Comparison of ENCODE assay signal across 14 cellular contexts in the genomic region with DNA sequence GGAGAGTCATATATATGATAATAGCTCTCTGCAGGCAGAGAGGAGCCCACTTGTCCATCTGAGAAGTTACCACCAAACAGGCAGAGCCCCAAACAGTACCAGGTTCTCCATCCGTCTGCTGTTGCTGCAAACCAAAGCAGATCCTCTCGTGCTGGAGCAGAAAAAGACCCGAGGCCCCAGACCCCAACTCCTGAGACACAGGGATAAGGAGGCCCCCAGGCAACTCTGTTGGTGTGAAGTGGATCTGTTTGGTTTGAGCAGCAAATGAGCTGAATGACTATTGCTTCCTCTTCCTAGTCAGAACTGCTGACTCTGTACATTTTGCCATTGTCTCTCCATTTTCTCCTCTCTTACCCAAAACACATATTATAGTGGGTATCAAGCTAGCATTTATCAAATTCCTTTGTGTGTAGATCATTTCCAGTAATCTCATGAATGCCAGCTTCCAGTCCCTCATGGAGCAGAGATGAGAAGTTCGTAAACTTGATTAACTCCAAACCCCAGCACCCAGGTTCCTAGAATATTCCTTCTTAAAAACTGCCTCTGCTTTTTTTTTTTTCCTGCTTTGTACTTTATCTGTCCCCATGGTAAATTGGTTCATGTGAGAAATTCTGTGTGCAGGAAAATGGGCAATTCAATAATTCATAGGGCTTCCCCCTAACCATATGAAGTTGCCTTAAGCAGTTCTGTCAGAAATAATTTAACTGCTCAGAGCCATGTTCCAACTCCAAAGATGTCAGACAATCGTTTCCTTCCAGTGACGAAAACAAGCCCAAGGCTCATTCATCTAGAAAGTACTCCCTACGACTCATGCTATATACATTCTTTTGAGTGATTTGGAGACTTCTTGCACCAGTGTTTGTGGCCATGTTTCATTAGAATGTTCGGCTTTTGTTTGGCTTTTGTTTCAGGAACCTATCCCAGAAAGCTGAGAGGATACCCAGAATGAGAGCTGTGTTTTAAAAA.
A peak's percentile ranks its signal among the peaks of the same experiment; 100 is the strongest.
DNase-seq lines count a peak whose midpoint lies in the region; ATAC-seq, FAIRE-seq and TF ChIP-seq lines count a peak whose summit lies in the region.
"Had no signal": no experiment of that assay in that cellular context is flagged by ENCODE, and none has a peak within 500 bp of the region (broad histone marks: within the 10 kb centered on the region; RNA-seq: fewer than 3 reads in every experiment).

No MANE protein-coding gene starts in this region.

- no CpG with 5 or more reads among the region's 8 CpGs for WGBS in IMR-90 (ENCODE audit: extremely low coverage in 2 of 2, insufficient read length in 1 of 2), 2 experiments
- whole genome bisulfite sequencing in K562 (ENCODE audit: insufficient coverage, low coverage, missing lambda C conversion rate): 4% methylated on average over 8 of the region's 8 CpGs

- peak overlapping the region; percentile 85 for H3K4me3 Mint-ChIP-seq in memory B cell
- no peak overlapping the region for H3K4me3 Mint-ChIP-seq in activated T-helper 1 cell treated with anti-CD3 and anti-CD28 coated beads, Interleukin-12 subunit alpha, Interleukin-12 subunit beta, Interleukin-2, Interleukin-4 antibody, amounts not matched to agents 30 ng/mL and 10 ng/mL and 1 ng/mL, durations not matched to agents 14 hours and 24 hours and 36 hours

- no peak for TF ChIP-seq EP300 in K562 (IDR thresholded peaks at IDR 0.05; ENCODE audit: low read length)

- peak overlapping the region; percentile 37; the same call in 1 of the 2 replicates for H3K23ac ChIP-seq in IMR-90 (ENCODE audit: low read depth, low read length)

- TF ChIP-seq CTCF in IMR-90 (conservative IDR thresholded peaks at IDR 0.05; ENCODE audit: low read depth, low read length) (no peak), K562 (IDR thresholded peaks at IDR 0.05 in 2 of 3, conservative IDR thresholded peaks at IDR 0.05 in 1 of 3; ENCODE audit: insufficient read depth in 2 of 3, low read depth in 1 of 3, low read length in 3 of 3) (no peak)

- no peaks in the 10 kb centered on the region for H3K79me2 ChIP-seq in ACC112 (ENCODE audit: control insufficient read depth, insufficient read depth, low read length, unreplicated experiment)
- H3K79me2 ChIP-seq in K562 (ENCODE audit: control insufficient read depth, insufficient read depth, low read length): no peaks in the 10 kb centered on the region

- H3K4me1 ChIP-seq in ACC112 (ENCODE audit: control insufficient read depth, insufficient read depth, low read length, unreplicated experiment): peaks cover 17% of the 10 kb centered on the region
- H3K4me1 ChIP-seq in IMR-90 (ENCODE audit: control insufficient read depth, insufficient read depth, low read length): peaks cover 2% of the 10 kb centered on the region; the same call in 1 of the 2 replicates
- no peaks in the 10 kb centered on the region for H3K4me1 ChIP-seq in K562 (replicated peaks in 1 of 2; ENCODE audit: control insufficient read depth in 2 of 2, insufficient read depth in 2 of 2, low read length in 2 of 2)
- H3K4me1 ChIP-seq: testis had no signal

- CTCF ChIA-PET in IMR-90 (lab: Yijun Ruan, JAX): interaction anchor here (0.6 kb wide), 1 partner anchor 211 kb away, joined by 8 read pairs; no protein-coding TSS in a partner anchor
- CTCF ChIA-PET in K562 (lab: Yijun Ruan, JAX; ENCODE audit: low intra/inter-chr PET ratio): no interaction called here

- H2AK9ac ChIP-seq in IMR-90 (replicated peaks; ENCODE audit: low read depth, low read length, poor library complexity): no peak overlapping the region

- no peaks in the 10 kb centered on the region for H3K36me3 Mint-ChIP-seq in memory B cell
- H3K36me3 Mint-ChIP-seq in activated T-helper 1 cell treated with anti-CD3 and anti-CD28 coated beads, Interleukin-12 subunit alpha, Interleukin-12 subunit beta, Interleukin-2, Interleukin-4 antibody, amounts not matched to agents 30 ng/mL and 10 ng/mL and 1 ng/mL, durations not matched to agents 14 hours and 24 hours and 36 hours (ENCODE audit: low read depth): no peaks in the 10 kb centered on the region

- H3K4ac ChIP-seq in IMR-90 (ENCODE audit: low read depth, low read length): peak overlapping the region; percentile 25

- intact Hi-C loops in IMR-90 (cut with micrococcal nuclease): no loop called here
- intact Hi-C loops in K562 (cut with micrococcal nuclease): no loop called here
- intact Hi-C loops in activated T-helper 1 cell treated with anti-CD3 and anti-CD28 coated beads, Interleukin-12 subunit alpha, Interleukin-12 subunit beta, Interleukin-2, Interleukin-4 antibody, amounts not matched to agents 30 ng/mL and 10 ng/mL and 1 ng/mL, durations not matched to agents 14 hours and 24 hours and 36 hours (cut with micrococcal nuclease): no loop called here

- in situ Hi-C loops in IMR-90 (cut with MboI; ENCODE audit: low sequenced_read_pairs) (no loop called here), K562 (cut with MboI) (no loop called here)

- BruUV-seq in IMR-90 (replicated peaks; lab: Mats Ljungman, UMichigan) (no TSS peak), K562 (replicated peaks; lab: Mats Ljungman, UMichigan) (no TSS peak)

- peak overlapping the region; percentile 51 for H4K91ac ChIP-seq in IMR-90 (ENCODE audit: insufficient read depth, low read depth, low read length)

- H3K27me3 Mint-ChIP-seq in memory B cell: no peaks in the 10 kb centered on the region
- no peaks in the 10 kb centered on the region for H3K27me3 Mint-ChIP-seq in activated T-helper 1 cell treated with anti-CD3 and anti-CD28 coated beads, Interleukin-12 subunit alpha, Interleukin-12 subunit beta, Interleukin-2, Interleukin-4 antibody, amounts not matched to agents 30 ng/mL and 10 ng/mL and 1 ng/mL, durations not matched to agents 14 hours and 24 hours and 36 hours (ENCODE audit: insufficient read depth)

- no peak overlapping the region for H3K56ac ChIP-seq in IMR-90 (ENCODE audit: extremely low read depth, insufficient read depth, low read length)

- no peaks in the 10 kb centered on the region for H3K9me3 Mint-ChIP-seq in memory B cell
- no peaks in the 10 kb centered on the region for H3K9me3 Mint-ChIP-seq in activated T-helper 1 cell treated with anti-CD3 and anti-CD28 coated beads, Interleukin-12 subunit alpha, Interleukin-12 subunit beta, Interleukin-2, Interleukin-4 antibody, amounts not matched to agents 30 ng/mL and 10 ng/mL and 1 ng/mL, durations not matched to agents 14 hours and 24 hours and 36 hours

- H3K27me3 ChIP-seq in ACC112 (ENCODE audit: insufficient read depth, low read length): no peaks in the 10 kb centered on the region
- no peaks in the 10 kb centered on the region for H3K27me3 ChIP-seq in IMR-90 (ENCODE audit: control insufficient read depth, insufficient read depth, low read length)
- peaks cover 3 to 4% of the 10 kb centered on the region in 2 experiments; a peak in 3 of 5 replicates for H3K27me3 ChIP-seq in K562 (ENCODE audit: control insufficient read depth in 2 of 2, insufficient read depth in 2 of 2, low read length in 2 of 2)
- H3K27me3 ChIP-seq: testis had no signal

- FAIRE-seq in K562 (lab: Jason Lieb, UNC): no peak

- H2BK120ac ChIP-seq in IMR-90 (ENCODE audit: low read depth, low read length): peak overlapping the region; percentile 82

- TF ChIP-seq POLR2A in IMR-90 (IDR thresholded peaks at IDR 0.05; ENCODE audit: low read depth, low read length) (no peak), K562 (conservative IDR thresholded peaks at IDR 0.05) (no peak)

- peaks cover 42% of the 10 kb centered on the region for H3K4me1 Mint-ChIP-seq in memory B cell
- H3K4me1 Mint-ChIP-seq in activated T-helper 1 cell treated with anti-CD3 and anti-CD28 coated beads, Interleukin-12 subunit alpha, Interleukin-12 subunit beta, Interleukin-2, Interleukin-4 antibody, amounts not matched to agents 30 ng/mL and 10 ng/mL and 1 ng/mL, durations not matched to agents 14 hours and 24 hours and 36 hours (ENCODE audit: low read depth): peaks cover 15% of the 10 kb centered on the region

- H3K9ac ChIP-seq in IMR-90 (ENCODE audit: low read depth, low read length) (no peak overlapping the region), K562 (ENCODE audit: insufficient read depth in 1 of 2, low read depth in 2 of 2, low read length in 2 of 2) (no peak overlapping the region)

- H3K27ac ChIP-seq in ACC112 (ENCODE audit: low read depth, low read length) (peak overlapping the region; percentile 94), IMR-90 (ENCODE audit: insufficient read depth, low read length) (peak overlapping the region; percentile 29; the same call in 1 of the 2 replicates), K562 (ENCODE audit: extremely low read depth, low read depth, low read length) (no peak overlapping the region)
- H3K27ac ChIP-seq: C4-2B, coronary artery, testis had no signal

- H2AK5ac ChIP-seq in IMR-90 (ENCODE audit: low read depth, low read length): 0 out of 2 replicates have a peak overlapping the region, but pooled peaks have one; percentile 54

- peak overlapping the region; percentile 40 for H2BK20ac ChIP-seq in IMR-90 (ENCODE audit: low read depth, low read length)

- H3K79me1 ChIP-seq in IMR-90 (ENCODE audit: low read depth in 1 of 2, low read length in 2 of 2): no peaks in the 10 kb centered on the region

- H4K5ac ChIP-seq in IMR-90 (ENCODE audit: low read depth, low read length): peak overlapping the region; percentile 24

- peak overlapping the region; percentile 8; the same call in 1 of the 2 replicates for H3K14ac ChIP-seq in IMR-90 (replicated peaks; ENCODE audit: low read depth, low read length)

- DNase-seq in IMR-90: peak; percentile 31
- DNase-seq in K562 (ENCODE audit: extremely low read depth in 1 of 4, low spot score in 3 of 4): no peak
- DNase-seq in memory B cell (ENCODE audit: low spot score in 2 of 2): no peak
- DNase-seq in activated T-helper 1 cell treated with anti-CD3 and anti-CD28 coated beads, Interleukin-12 subunit alpha, Interleukin-12 subunit beta, Interleukin-2, Interleukin-4 antibody, amounts not matched to agents 30 ng/mL and 10 ng/mL and 1 ng/mL, durations not matched to agents 14 hours and 24 hours and 36 hours (ENCODE audit: low spot score): no peak
- no peak for DNase-seq in NCI-H1417 treated with DMSO at 0.1 percent for 48 hours (lab: John Stamatoyannopoulos, UW)
- DNase-seq in NCI-H82 (lab: John Stamatoyannopoulos, UW): no peak
- DNase-seq: activated CD4-positive, alpha-beta T cell treated with anti-CD3 and anti-CD28 coated beads, Interleukin-2, amount 50 U/mL, for 1 hour; activated effector memory CD4-positive, alpha-beta T cell treated with anti-CD3 and anti-CD28 coated beads, Interleukin-2, amount 50 U/mL, for 16 hours; NCI-H446 treated with DMSO at 0.1 percent for 48 hours; testis had no signal

- TF ChIP-seq RAD21 in IMR-90 (IDR thresholded peaks at IDR 0.05; ENCODE audit: low read length) (no peak), K562 (CRISPR knock-in tag; conservative IDR thresholded peaks at IDR 0.05 in 1 of 2, IDR thresholded peaks at IDR 0.05 in 1 of 2) (no peak)

- POLR2A ChIA-PET in IMR-90 (lab: Charles Lee; ENCODE audit: unreplicated experiment) (no interaction called here), K562 (lab: Yijun Ruan, JAX) (no interaction called here)

- H3K4me2 ChIP-seq in IMR-90 (ENCODE audit: low read depth, low read length) (peak overlapping the region; percentile 33; the same call in 1 of the 2 replicates), K562 (ENCODE audit: insufficient read depth, low read length) (no peak overlapping the region)

- dilution Hi-C loops in IMR-90 (cut with HindIII; ENCODE audit: low sequenced_read_pairs, unreplicated experiment): no loop called here

- H2AFZ ChIP-seq in ACC112 (ENCODE audit: low read length, unreplicated experiment) (peak overlapping the region; percentile 97), IMR-90 (replicated peaks; ENCODE audit: low read length, poor library complexity) (peak overlapping the region; percentile 19), K562 (ENCODE audit: low read depth, low read length) (no peak overlapping the region)

- peak overlapping the region; percentile 96 for H3K27ac Mint-ChIP-seq in memory B cell
- no peak overlapping the region for H3K27ac Mint-ChIP-seq in activated T-helper 1 cell treated with anti-CD3 and anti-CD28 coated beads, Interleukin-12 subunit alpha, Interleukin-12 subunit beta, Interleukin-2, Interleukin-4 antibody, amounts not matched to agents 30 ng/mL and 10 ng/mL and 1 ng/mL, durations not matched to agents 14 hours and 24 hours and 36 hours

- H2BK15ac ChIP-seq in IMR-90 (ENCODE audit: low read depth, low read length): no peak overlapping the region; the same call in 2 of the 3 replicates

- H4K8ac ChIP-seq in IMR-90 (ENCODE audit: low read depth in 2 of 2, low read length in 2 of 2): peak overlapping the region; percentile 1 to 68

- H2BK5ac ChIP-seq in IMR-90 (ENCODE audit: low read depth, low read length, poor library complexity, severe bottlenecking): peak overlapping the region; percentile 31

- no peaks in the 10 kb centered on the region for H3K9me1 ChIP-seq in IMR-90 (ENCODE audit: insufficient read depth, low read length)
- H3K9me1 ChIP-seq in K562 (ENCODE audit: control insufficient read depth, insufficient read depth, low read length): no peaks in the 10 kb centered on the region

- H3K4me3 ChIP-seq in ACC112 (ENCODE audit: low read depth, low read length) (peak overlapping the region; percentile 43; the same call in 1 of the 2 replicates), IMR-90 (ENCODE audit: insufficient read depth, low read depth, low read length) (no peak overlapping the region), K562 (no peak overlapping the region)
- H3K4me3 ChIP-seq: coronary artery, testis had no signal

- no peaks in the 10 kb centered on the region for H4K20me1 ChIP-seq in IMR-90 (ENCODE audit: insufficient read depth, low read length)
- H4K20me1 ChIP-seq in K562 (replicated peaks; ENCODE audit: control insufficient read depth, insufficient read depth, low read length): no peaks in the 10 kb centered on the region

- ATAC-seq in IMR-90 (ENCODE audit: low read depth) (peak; percentile 21), K562 (no peak), memory B cell (ENCODE audit: low read depth) (no peak), GM18909 (IDR thresholded peaks at IDR 0.05; ENCODE audit: poor library complexity, unreplicated experiment) (no peak)

- peak overlapping the region; percentile 61 for H3K18ac ChIP-seq in IMR-90 (ENCODE audit: low read depth, low read length)

- H3K9me3 ChIP-seq in IMR-90 (ENCODE audit: control insufficient read depth, insufficient read depth, low read length) (no peaks in the 10 kb centered on the region), K562 (replicated peaks; ENCODE audit: control insufficient read depth, insufficient read depth, low read depth, low read length) (no peaks in the 10 kb centered on the region)
- H3K9me3 ChIP-seq: testis had no signal

- no peaks in the 10 kb centered on the region for H3K36me3 ChIP-seq in ACC112 (ENCODE audit: insufficient read depth, low read length)
- no peaks in the 10 kb centered on the region for H3K36me3 ChIP-seq in IMR-90 (ENCODE audit: control insufficient read depth, insufficient read depth, low read length)
- no peaks in the 10 kb centered on the region for H3K36me3 ChIP-seq in K562 (ENCODE audit: control insufficient read depth, insufficient read depth, low read length)
